ENCODE assay signal across 14 cellular contexts in genomic region chr2:97675714-97676113, GRCh38.
"Had no signal": no experiment of that assay in that cellular context is flagged by ENCODE, and none has a peak within 500 bp of the region (broad histone marks: within the 10 kb centered on the region; RNA-seq: fewer than 3 reads in every experiment).

No MANE protein-coding gene starts in this region.

- H3K36me3 ChIP-seq: right atrium auricular region, tibial artery, vagina, WERI-Rb-1 had no signal

- H3K4me3 ChIP-seq: body of pancreas, right atrium auricular region, tibial artery, vagina had no signal

- H3K27me3 ChIP-seq: body of pancreas, right atrium auricular region, tibial artery, vagina had no signal

- H3K4me1 ChIP-seq: body of pancreas, right atrium auricular region, tibial artery, vagina had no signal

- FAIRE-seq: keratinocyte had no signal

- H3K27ac ChIP-seq: body of pancreas, right atrium auricular region, tibial artery, vagina, WERI-Rb-1 had no signal

- H3K9me3 ChIP-seq: body of pancreas, right atrium auricular region, tibial artery, vagina had no signal

- DNase-seq: activated CD4-positive, alpha-beta T cell treated with anti-CD3 and anti-CD28 coated beads for 36 hours; activated CD8-positive, alpha-beta memory T cell treated with anti-CD3 and anti-CD28 coated beads, Interleukin-2, amount 10 ng/mL, durations not matched to agents 7 days and 5 days; activated naive CD4-positive, alpha-beta T cell; activated naive CD8-positive, alpha-beta T cell treated with anti-CD3 and anti-CD28 coated beads, Interleukin-2, amount 10 ng/mL, durations not matched to agents 7 days and 5 days; body of pancreas; dermis blood vessel endothelial cell; effector memory CD4-positive, alpha-beta T cell; stimulated activated CD4-positive, alpha-beta T cell treated with anti-CD3 and anti-CD28 coated beads, Interleukin-2, amount 100 ng/mL, for 24 hours; stimulated activated naive CD4-positive, alpha-beta T cell treated with Interleukin-2 at 50 U/mL for 16 hours; tibial artery; WERI-Rb-1 had no signal
